In genomic region chr3:176088962-176089383, GRCh38 we compare ENCODE assay signal across 29 cellular contexts.
"Had no signal": no experiment of that assay in that cellular context is flagged by ENCODE, and none has a peak within 500 bp of the region (broad histone marks: within the 10 kb centered on the region; RNA-seq: fewer than 3 reads in every experiment).

No MANE protein-coding gene starts in this region.

- H3K4me3 ChIP-seq: adrenal gland, ascending aorta, breast epithelium, cardiac muscle cell, colonic mucosa, esophagus squamous epithelium had no signal

- FAIRE-seq: endothelial cell of umbilical vein had no signal

- ATAC-seq: activated CD4-positive, alpha-beta T cell treated with anti-CD3 and anti-CD28 coated beads for 36 hours; activated CD8-positive, alpha-beta memory T cell treated with anti-CD3 and anti-CD28 coated beads, Interleukin-2, amount 10 ng/mL, durations not matched to agents 7 days and 5 days; activated CD8-positive, alpha-beta T cell treated with anti-CD3 and anti-CD28 coated beads, Interleukin-2, amount 10 ng/mL, durations not matched to agents 7 days and 5 days; activated naive CD8-positive, alpha-beta T cell treated with anti-CD3 and anti-CD28 coated beads, Interleukin-2, amount 50 U/mL, for 24 hours had no signal

- H3K27me3 ChIP-seq: adrenal gland, ascending aorta, breast epithelium, cardiac muscle cell, colonic mucosa, esophagus squamous epithelium had no signal

- DNase-seq: activated CD4-positive, alpha-beta memory T cell treated with anti-CD3 and anti-CD28 coated beads for 36 hours; activated CD4-positive, alpha-beta T cell treated with anti-CD3 and anti-CD28 coated beads for 36 hours; activated CD4-positive, alpha-beta T cell treated with anti-CD3 and anti-CD28 coated beads, Interleukin-2, amount 10 ng/mL, durations not matched to agents 24 days and 14 days; activated CD4-positive, CD25-positive, alpha-beta regulatory T cell; activated CD4-positive, CD25-positive, alpha-beta regulatory T cell treated with anti-CD3 and anti-CD28 coated beads, Interleukin-2, amount 50 U/mL, for 72 hours; activated CD8-positive, alpha-beta memory T cell treated with anti-CD3 and anti-CD28 coated beads, Interleukin-2, amount 10 ng/mL, durations not matched to agents 7 days and 5 days; activated CD8-positive, alpha-beta memory T cell treated with anti-CD3 and anti-CD28 coated beads, Interleukin-2, amount 50 U/mL, for 4 hours; activated CD8-positive, alpha-beta T cell treated with anti-CD3 and anti-CD28 coated beads, Interleukin-2, amount 10 ng/mL, durations not matched to agents 7 days and 5 days; activated effector memory CD4-positive, alpha-beta T cell treated with anti-CD3 and anti-CD28 coated beads, Interleukin-2, amount 50 U/mL, for 16 hours; activated naive CD4-positive, alpha-beta T cell treated with anti-CD3 and anti-CD28 coated beads for 36 hours; activated naive CD8-positive, alpha-beta T cell treated with anti-CD3 and anti-CD28 coated beads for 36 hours; activated naive CD8-positive, alpha-beta T cell treated with anti-CD3 and anti-CD28 coated beads, Interleukin-2, amount 50 U/mL, for 24 hours; activated T-cell treated with anti-CD3 and anti-CD28 coated beads, Interleukin-2, amount 50 U/mL, for 1 hour; activated T-cell treated with anti-CD3 and anti-CD28 coated beads, Interleukin-2, amount 50 U/mL, for 48 hours; adrenal gland; amygdala; central memory CD4-positive, alpha-beta T cell; cerebellar nuclear complex; colonic mucosa; effector CD8-positive, alpha-beta T cell; esophagus squamous epithelium; foreskin melanocyte; head of caudate nucleus; T-helper 2 cell had no signal

- H3K9me3 ChIP-seq: adrenal gland, breast epithelium, colonic mucosa, esophagus squamous epithelium had no signal

- H3K4me1 ChIP-seq: adrenal gland, breast epithelium, colonic mucosa, esophagus squamous epithelium had no signal

- H3K36me3 ChIP-seq: adrenal gland, ascending aorta, breast epithelium, cardiac muscle cell, colonic mucosa, esophagus squamous epithelium had no signal

- H3K27ac ChIP-seq: adrenal gland, ascending aorta, breast epithelium, cardiac muscle cell, colonic mucosa, epithelial cell of prostate, esophagus squamous epithelium had no signal
